In genomic region chr4:80539190-80539589, GRCh38 we compare ENCODE assay signal across 1 cellular context.
TF ChIP-seq lines count a peak whose summit lies in the region.

No MANE protein-coding gene starts in this region.

TF ChIP-seq in GM23338, 12 proteins besides CTCF, POLR2A, EP300 and RAD21 (continued from another document):
- TF ChIP-seq ZNF462 (CRISPR knock-in tag; IDR thresholded peaks at IDR 0.05) (no peak), EZH2phosphoT487 (IDR thresholded peaks at IDR 0.05; ENCODE audit: unreplicated experiment) (no peak), JUNB (IDR thresholded peaks at IDR 0.05; ENCODE audit: unreplicated experiment) (no peak), NANOG (IDR thresholded peaks at IDR 0.05; ENCODE audit: borderline replicate concordance) (no peak), CREB1 (CRISPR knock-in tag; IDR thresholded peaks at IDR 0.05; ENCODE audit: low read depth) (no peak), ETS1 (IDR thresholded peaks at IDR 0.05) (no peak)
